15 cellular contexts compared by ENCODE assay signal in genomic region chr9:80968611-80969010, GRCh38.
DNase-seq lines count a peak whose midpoint lies in the region; ATAC-seq and TF ChIP-seq lines count a peak whose summit lies in the region.
"Had no signal": no experiment of that assay in that cellular context is flagged by ENCODE, and none has a peak within 500 bp of the region (broad histone marks: within the 10 kb centered on the region; RNA-seq: fewer than 3 reads in every experiment).

No MANE protein-coding gene starts in this region.

- TF ChIP-seq CTCF in fibroblast of the aortic adventitia (IDR thresholded peaks at IDR 0.05; ENCODE audit: insufficient read depth, low read length), result no peak
- TF ChIP-seq CTCF in smooth muscle cell (IDR thresholded peaks at IDR 0.05; ENCODE audit: borderline replicate concordance, insufficient read depth, poor library complexity, severe bottlenecking), result no peak
- no peak for TF ChIP-seq CTCF in sigmoid colon (IDR thresholded peaks at IDR 0.05)

- no peaks in the 10 kb centered on the region for H3F3A ChIP-seq in smooth muscle cell (ENCODE audit: low read depth)

- H3K4me3 ChIP-seq in fibroblast of the aortic adventitia (ENCODE audit: low read depth, low read length), result no peak overlapping the region
- no peak overlapping the region for H3K4me3 ChIP-seq in smooth muscle cell
- no peak overlapping the region for H3K4me3 ChIP-seq in sigmoid colon
- H3K4me3 ChIP-seq: testis had no signal

- H3K27me3 Mint-ChIP-seq in stimulated activated naive CD8-positive, alpha-beta T cell treated with anti-CD3 and anti-CD28 coated beads, Interleukin-15, amount 100 ng/mL, for 72 hours, result no peaks in the 10 kb centered on the region
- H3K27me3 Mint-ChIP-seq: activated CD4-positive, alpha-beta memory T cell treated with anti-CD3 and anti-CD28 coated beads, Interleukin-2, amount 10 ng/mL, durations not matched to agents 7 days and 5 days; progenitor cell of endocrine pancreas had no signal

- DNase-seq in HK-2 (ENCODE audit: unreplicated experiment), result peak; percentile 2
- peak; percentile 93 for DNase-seq in amniotic epithelial cell (ENCODE audit: low read depth)
- peak; percentile 29 for DNase-seq in fibroblast of the aortic adventitia (ENCODE audit: low read depth)
- no peak for DNase-seq in smooth muscle cell (lab: John Stamatoyannopoulos, UW; ENCODE audit: unreplicated experiment)
- no peak for DNase-seq in sigmoid colon
- DNase-seq in stimulated activated naive CD8-positive, alpha-beta T cell treated with anti-CD3 and anti-CD28 coated beads, Interleukin-15, amount 100 ng/mL, for 72 hours, result no peak
- DNase-seq: activated CD4-positive, alpha-beta memory T cell treated with anti-CD3 and anti-CD28 coated beads, Interleukin-2, amount 10 ng/mL, durations not matched to agents 7 days and 5 days; head of caudate nucleus; kidney; NCI-H1105; NK-92 treated with Interleukin-12 subunit alpha and Interleukin-12 subunit beta, amount 100 ng/mL, for 24 hours; SIG-M5; testis had no signal

- no peak for TF ChIP-seq EP300 in sigmoid colon (IDR thresholded peaks at IDR 0.05)

- H2AFZ ChIP-seq in smooth muscle cell (ENCODE audit: low read depth), result no peak overlapping the region

- H3K27me3 ChIP-seq in smooth muscle cell (ENCODE audit: low read depth), result no peaks in the 10 kb centered on the region
- H3K27me3 ChIP-seq in sigmoid colon, result no peaks in the 10 kb centered on the region
- H3K27me3 ChIP-seq: testis had no signal

- ATAC-seq in stimulated activated naive CD8-positive, alpha-beta T cell treated with anti-CD3 and anti-CD28 coated beads, Interleukin-15, amount 100 ng/mL, for 72 hours, result no peak
- no peak for ATAC-seq in HG02623 (IDR thresholded peaks at IDR 0.05; ENCODE audit: unreplicated experiment)

- H3K36me3 ChIP-seq in smooth muscle cell (ENCODE audit: low read depth), result no peaks in the 10 kb centered on the region
- no peaks in the 10 kb centered on the region for H3K36me3 ChIP-seq in sigmoid colon

- no peak overlapping the region for H3K4me2 ChIP-seq in smooth muscle cell

- H3K9me3 Mint-ChIP-seq in stimulated activated naive CD8-positive, alpha-beta T cell treated with anti-CD3 and anti-CD28 coated beads, Interleukin-15, amount 100 ng/mL, for 72 hours, result peaks cover 0 to 14% of the 10 kb centered on the region in 2 donors

- no peak overlapping the region for H3K9ac ChIP-seq in smooth muscle cell (ENCODE audit: low read depth)

- no peak overlapping the region for H3K4me3 Mint-ChIP-seq in stimulated activated naive CD8-positive, alpha-beta T cell treated with anti-CD3 and anti-CD28 coated beads, Interleukin-15, amount 100 ng/mL, for 72 hours
- H3K4me3 Mint-ChIP-seq: activated CD4-positive, alpha-beta memory T cell treated with anti-CD3 and anti-CD28 coated beads, Interleukin-2, amount 10 ng/mL, durations not matched to agents 7 days and 5 days had no signal

- H3K9me3 ChIP-seq in smooth muscle cell (replicated peaks; ENCODE audit: low read depth), result no peaks in the 10 kb centered on the region
- H3K9me3 ChIP-seq in sigmoid colon, result no peaks in the 10 kb centered on the region
- H3K9me3 ChIP-seq: testis had no signal

- no peak overlapping the region for H3K27ac Mint-ChIP-seq in stimulated activated naive CD8-positive, alpha-beta T cell treated with anti-CD3 and anti-CD28 coated beads, Interleukin-15, amount 100 ng/mL, for 72 hours
- H3K27ac Mint-ChIP-seq: activated CD4-positive, alpha-beta memory T cell treated with anti-CD3 and anti-CD28 coated beads, Interleukin-2, amount 10 ng/mL, durations not matched to agents 7 days and 5 days; progenitor cell of endocrine pancreas had no signal

- H3K4me1 ChIP-seq in smooth muscle cell (ENCODE audit: low read depth) (no peaks in the 10 kb centered on the region), sigmoid colon (no peaks in the 10 kb centered on the region)
- H3K4me1 ChIP-seq: testis had no signal

- H3K27ac ChIP-seq in smooth muscle cell (ENCODE audit: low read depth) (peak overlapping the region; percentile 66), sigmoid colon (no peak overlapping the region)
- H3K27ac ChIP-seq: testis had no signal

- H3K4me1 Mint-ChIP-seq in stimulated activated naive CD8-positive, alpha-beta T cell treated with anti-CD3 and anti-CD28 coated beads, Interleukin-15, amount 100 ng/mL, for 72 hours, result no peaks in the 10 kb centered on the region
- H3K4me1 Mint-ChIP-seq: activated CD4-positive, alpha-beta memory T cell treated with anti-CD3 and anti-CD28 coated beads, Interleukin-2, amount 10 ng/mL, durations not matched to agents 7 days and 5 days had no signal

- no peaks in the 10 kb centered on the region for H3K79me2 ChIP-seq in smooth muscle cell (ENCODE audit: low read depth)

- no peak for TF ChIP-seq POLR2A in sigmoid colon (IDR thresholded peaks at IDR 0.05)

- 67% methylated on average over 1 of the region's 1 CpG for WGBS in smooth muscle cell (ENCODE audit: low lambda C conversion rate)
- WGBS in sigmoid colon, 2 donors, result 88 to 93% methylated on average over 1 of the region's 1 CpG

- H4K20me1 ChIP-seq in smooth muscle cell (ENCODE audit: low read depth), result no peaks in the 10 kb centered on the region

- intact Hi-C loops in sigmoid colon (cut with DNase I), result no loop called here

Comparison
In these comparisons a context has a peak if more than half of its experiments do, and no peak if none do; other contexts are left out.
1. DNase-seq: peak in HK-2 (single experiment), amniotic epithelial cell (single experiment) and fibroblast of the aortic adventitia (single experiment); none in smooth muscle cell (single experiment), sigmoid colon (single experiment) and stimulated activated naive CD8-positive, alpha-beta T cell treated with anti-CD3 and anti-CD28 coated beads, Interleukin-15, amount 100 ng/mL, for 72 hours (0 of 2).